In genomic region chr10:299969-300368, GRCh38 we compare ENCODE assay signal across 24 cellular contexts.
DNase-seq lines count a peak whose midpoint lies in the region; ATAC-seq and TF ChIP-seq lines count a peak whose summit lies in the region.
"Had no signal": no experiment of that assay in that cellular context is flagged by ENCODE, and none has a peak within 500 bp of the region (broad histone marks: within the 10 kb centered on the region; RNA-seq: fewer than 3 reads in every experiment).

No MANE protein-coding gene starts in this region.

- H3K9me3 ChIP-seq in BLaER1 treated with 17β-estradiol and CSF1 and Interleukin-3, amounts not matched to agents 10 nM and 100 nM (replicated peaks in 1 of 11), result peaks cover 0 to 19% (median 10%) of the 10 kb centered on the region in 11 experiments; a peak in 9 of 22 replicates
- H3K9me3 ChIP-seq in right cardiac atrium (ENCODE audit: control insufficient read depth, low read length) (no peaks in the 10 kb centered on the region), right atrium auricular region (no peaks in the 10 kb centered on the region)
- H3K9me3 ChIP-seq: gastroesophageal sphincter, left lung, mucosa of descending colon, uterus had no signal

- peak; percentile 60 for ATAC-seq in GM19328 (IDR thresholded peaks at IDR 0.05; ENCODE audit: unreplicated experiment)
- peak; percentile 50 for ATAC-seq in HG02642 (IDR thresholded peaks at IDR 0.05; ENCODE audit: poor library complexity, unreplicated experiment)
- ATAC-seq in HG03565 (IDR thresholded peaks at IDR 0.05; ENCODE audit: unreplicated experiment), result peak; percentile 45
- ATAC-seq in right cardiac atrium, result no peak
- no peak for ATAC-seq in HG03039 (IDR thresholded peaks at IDR 0.05; ENCODE audit: unreplicated experiment)
- ATAC-seq: esophagus mucosa, gastroesophageal sphincter, HCT116, left lung, mucosa of descending colon, Right ventricle myocardium inferior, T-cell had no signal

- no peak overlapping the region for H3K9ac ChIP-seq in BLaER1 treated with 17β-estradiol and CSF1 and Interleukin-3, amounts not matched to agents 10 nM and 100 nM

- WGBS in right cardiac atrium, result 97% methylated on average over 7 of the region's 7 CpGs

- no peaks in the 10 kb centered on the region for H4K20me1 ChIP-seq in BLaER1 treated with 17β-estradiol and CSF1 and Interleukin-3, amounts not matched to agents 10 nM and 100 nM

- H3K4me3 ChIP-seq in BLaER1 treated with 17β-estradiol and CSF1 and Interleukin-3, amounts not matched to agents 10 nM and 100 nM, result no peak overlapping the region
- H3K4me3 ChIP-seq in right cardiac atrium (ENCODE audit: low read length), result no peak overlapping the region
- no peak overlapping the region for H3K4me3 ChIP-seq in right atrium auricular region
- H3K4me3 ChIP-seq: gastroesophageal sphincter, left lung, mucosa of descending colon, uterus had no signal

- TF ChIP-seq CTCF in right atrium auricular region (IDR thresholded peaks at IDR 0.05), result no peak

- no peak for DNase-seq in right cardiac atrium
- no peak for DNase-seq in right atrium auricular region (ENCODE audit: low spot score)
- no peak for DNase-seq in superior temporal gyrus (ENCODE audit: extremely low spot score)
- DNase-seq: activated CD4-positive, alpha-beta T cell treated with anti-CD3 and anti-CD28 coated beads, Interleukin-2, amount 50 U/mL, for 1 hour; activated naive CD4-positive, alpha-beta T cell treated with Interleukin-2 at 50 U/mL for 16 hours; aorta; C1 segment of cervical spinal cord; cerebellar nuclear complex; left lung; mucosa of descending colon; NCI-H1092 treated with DMSO at 0.1 percent for 48 hours; stimulated activated CD4-positive, alpha-beta T cell treated with anti-CD3 and anti-CD28 coated beads, Interleukin-4, amount 100 ng/mL, for 24 hours; substantia nigra; T-cell; uterus had no signal

- H3K4me1 ChIP-seq in BLaER1 treated with 17β-estradiol and CSF1 and Interleukin-3, amounts not matched to agents 10 nM and 100 nM, result peaks cover 0 to 18% (median 10%) of the 10 kb centered on the region in 10 experiments; a peak in 12 of 20 replicates
- H3K4me1 ChIP-seq in right cardiac atrium (ENCODE audit: control insufficient read depth, insufficient read depth, low read length) (no peaks in the 10 kb centered on the region), right atrium auricular region (peaks cover 0 to 12% of the 10 kb centered on the region in 2 donors)
- H3K4me1 ChIP-seq: left lung, uterus had no signal

- H3K36me3 ChIP-seq in BLaER1 treated with 17β-estradiol and CSF1 and Interleukin-3, amounts not matched to agents 10 nM and 100 nM, result peaks cover 0 to 40% (median 8%) of the 10 kb centered on the region in 11 experiments; a peak in 11 of 22 replicates
- no peaks in the 10 kb centered on the region for H3K36me3 ChIP-seq in right atrium auricular region
- H3K36me3 ChIP-seq: left lung, uterus had no signal

- intact Hi-C loops in right cardiac atrium (cut with DNase I), result no loop called here

- no peaks in the 10 kb centered on the region for H3K27me3 ChIP-seq in BLaER1 treated with 17β-estradiol and CSF1 and Interleukin-3, amounts not matched to agents 10 nM and 100 nM
- H3K27me3 ChIP-seq in right cardiac atrium (ENCODE audit: control insufficient read depth, insufficient read depth) (no peaks in the 10 kb centered on the region), right atrium auricular region (no peaks in the 10 kb centered on the region)
- H3K27me3 ChIP-seq: gastroesophageal sphincter, left lung, uterus had no signal

- H3K4me2 ChIP-seq in BLaER1 treated with 17β-estradiol and CSF1 and Interleukin-3, amounts not matched to agents 10 nM and 100 nM, result peak overlapping the region in 8 of 11 experiments; percentile 4 to 51 (median 30); a peak in 12 of 22 replicates

- H3K27ac ChIP-seq in BLaER1 treated with 17β-estradiol and CSF1 and Interleukin-3, amounts not matched to agents 10 nM and 100 nM, result no peak overlapping the region
- H3K27ac ChIP-seq in right cardiac atrium (ENCODE audit: low read length), result no peak overlapping the region
- H3K27ac ChIP-seq in right atrium auricular region, result no peak overlapping the region
- H3K27ac ChIP-seq: gastroesophageal sphincter, left lung, uterus had no signal

Comparison
In these comparisons a context has a peak if more than half of its experiments do, and no peak if none do; other contexts are left out.
1. ATAC-seq: peak in GM19328 (single experiment), HG02642 (single experiment) and HG03565 (single experiment); none in right cardiac atrium (0 of 2) and HG03039 (single experiment).